1 cellular context compared by ENCODE assay signal in genomic region chr13:62626771-62627170, GRCh38.
TF ChIP-seq lines count a peak whose summit lies in the region.

No MANE protein-coding gene starts in this region.

TF ChIP-seq in GM23338, 12 proteins besides CTCF, POLR2A, EP300 and RAD21 (continued from another document):
- TF ChIP-seq ZNF462 (CRISPR knock-in tag; IDR thresholded peaks at IDR 0.05), result no peak
- no peak for TF ChIP-seq ETS1 (IDR thresholded peaks at IDR 0.05)
- TF ChIP-seq EZH2 (IDR thresholded peaks at IDR 0.05; ENCODE audit: low read depth, unreplicated experiment), result no peak
- no peak for TF ChIP-seq ZNF114 (CRISPR knock-in tag; IDR thresholded peaks at IDR 0.05)
- TF ChIP-seq EZH2phosphoT487 (IDR thresholded peaks at IDR 0.05; ENCODE audit: unreplicated experiment), result no peak
- no peak for TF ChIP-seq STAT1 (IDR thresholded peaks at IDR 0.05; ENCODE audit: unreplicated experiment)
- no peak for TF ChIP-seq ZNF331 (CRISPR knock-in tag; IDR thresholded peaks at IDR 0.05; ENCODE audit: low read depth)
- no peak for TF ChIP-seq JUNB (IDR thresholded peaks at IDR 0.05; ENCODE audit: unreplicated experiment)
- TF ChIP-seq NANOG (IDR thresholded peaks at IDR 0.05; ENCODE audit: borderline replicate concordance), result no peak
- no peak for TF ChIP-seq CREB1 (CRISPR knock-in tag; IDR thresholded peaks at IDR 0.05; ENCODE audit: low read depth)
TF ChIP-seq in GM23338: peak in this region for 0.
